Comparison of ENCODE assay signal across 15 cellular contexts in genomic region chr1:180028864-180029263, GRCh38.
A peak's percentile ranks its signal among the peaks of the same experiment; 100 is the strongest.
DNase-seq lines count a peak whose midpoint lies in the region; ATAC-seq, FAIRE-seq and TF ChIP-seq lines count a peak whose summit lies in the region.
"Had no signal": no experiment of that assay in that cellular context is flagged by ENCODE, and none has a peak within 500 bp of the region (broad histone marks: within the 10 kb centered on the region; RNA-seq: fewer than 3 reads in every experiment).

No MANE protein-coding gene starts in this region.

- RAD21 ChIA-PET in GM12878 (lab: Charles Lee; ENCODE audit: unreplicated experiment), result interaction anchor here (0.6 to 1.5 kb wide), 2 partner anchors 71 to 321 kb away, joined by 3 to 4 read pairs; no protein-coding TSS in a partner anchor

- FAIRE-seq in GM12878 (lab: Jason Lieb, UNC), result no peak
- FAIRE-seq: HepG2 had no signal

- H3K9me3 Mint-ChIP-seq in CD8-positive, alpha-beta memory T cell, result no peaks in the 10 kb centered on the region
- H3K9me3 Mint-ChIP-seq in HFFc6 (no peaks in the 10 kb centered on the region), neural progenitor cell (no peaks in the 10 kb centered on the region)
- H3K9me3 Mint-ChIP-seq in activated T-helper 2 cell treated with anti-CD3 and anti-CD28 coated beads, Interferon-gamma antibody, Interleukin-2, Interleukin-4, amounts not matched to agents 10 μg/mL and 5 μg/mL and 100 μg/mL, durations not matched to agents 14 hours and 24 hours and 36 hours, result no peaks in the 10 kb centered on the region
- H3K9me3 Mint-ChIP-seq: brain had no signal

- TF ChIP-seq EP300 in GM12878 (IDR thresholded peaks at IDR 0.05; ENCODE audit: borderline replicate concordance in 1 of 2, control insufficient read depth in 1 of 2, low read depth in 2 of 2, low read length in 2 of 2), result no peak

- no peaks in the 10 kb centered on the region for H3K9me3 ChIP-seq in CD8-positive, alpha-beta memory T cell (ENCODE audit: low read length)
- H3K9me3 ChIP-seq in GM12878 (replicated peaks; ENCODE audit: control insufficient read depth, insufficient read depth, low read length) (no peaks in the 10 kb centered on the region), neural progenitor cell (ENCODE audit: low read depth) (no peaks in the 10 kb centered on the region)

- CTCF ChIA-PET in CD8-positive, alpha-beta memory T cell (lab: Charles Lee), result no interaction called here
- CTCF ChIA-PET in GM12878 (lab: Yijun Ruan, JAX), result interaction anchor here (1.4 kb wide), 1 partner anchor 161 kb away, joined by 6 read pairs; no protein-coding TSS in a partner anchor

- TF ChIP-seq CTCF in HFFc6 (IDR thresholded peaks at IDR 0.05) (peak; percentile 27; the same call in 1 of the 2 replicates), GM12878 (IDR thresholded peaks at IDR 0.05 in 2 of 3, conservative IDR thresholded peaks at IDR 0.05 in 1 of 3; ENCODE audit: control insufficient read depth in 2 of 3, extremely low read depth in 1 of 3, insufficient read depth in 1 of 3, low read depth in 3 of 3, low read length in 3 of 3) (peak; percentile 11 to 40 (median 26); a peak in 4 of 6 replicates), neural progenitor cell (IDR thresholded peaks at IDR 0.05) (peak; percentile 3)

- H3K4me3 Mint-ChIP-seq in CD8-positive, alpha-beta memory T cell, result no peak overlapping the region
- H3K4me3 Mint-ChIP-seq in HFFc6, result no peak overlapping the region
- no peak overlapping the region for H3K4me3 Mint-ChIP-seq in neural progenitor cell
- no peak overlapping the region for H3K4me3 Mint-ChIP-seq in activated T-helper 2 cell treated with anti-CD3 and anti-CD28 coated beads, Interferon-gamma antibody, Interleukin-2, Interleukin-4, amounts not matched to agents 10 μg/mL and 5 μg/mL and 100 μg/mL, durations not matched to agents 14 hours and 24 hours and 36 hours (ENCODE audit: low read depth)
- H3K4me3 Mint-ChIP-seq: brain had no signal

- TF ChIP-seq POLR2A in GM12878 (IDR thresholded peaks at IDR 0.05; ENCODE audit: low read depth, low read length), result no peak

- DNase-seq in CD8-positive, alpha-beta memory T cell, result no peak
- no peak for DNase-seq in HFFc6
- DNase-seq in GM12878 (ENCODE audit: low read depth, low spot score), result no peak
- DNase-seq in neural progenitor cell (ENCODE audit: low spot score), result no peak
- DNase-seq in activated T-helper 2 cell treated with anti-CD3 and anti-CD28 coated beads, Interferon-gamma antibody, Interleukin-2, Interleukin-4, amounts not matched to agents 10 μg/mL and 5 μg/mL and 100 μg/mL, durations not matched to agents 14 hours and 24 hours and 36 hours (ENCODE audit: low spot score), result no peak
- DNase-seq: activated CD4-positive, alpha-beta T cell treated with anti-CD3 and anti-CD28 coated beads for 4 hours; activated naive CD4-positive, alpha-beta T cell treated with anti-CD3 and anti-CD28 coated beads, Interleukin-2, amount 50 U/mL, for 16 hours; C1 segment of cervical spinal cord; foreskin melanocyte; NCI-H1092; NK-92 treated with Interleukin-12 subunit alpha and Interleukin-12 subunit beta, amount 100 ng/mL, for 24 hours had no signal

- H3K27me3 Mint-ChIP-seq in CD8-positive, alpha-beta memory T cell, result no peaks in the 10 kb centered on the region
- no peaks in the 10 kb centered on the region for H3K27me3 Mint-ChIP-seq in HFFc6 (ENCODE audit: insufficient read depth)
- H3K27me3 Mint-ChIP-seq in neural progenitor cell (ENCODE audit: insufficient read depth, low read depth), result no peaks in the 10 kb centered on the region
- no peaks in the 10 kb centered on the region for H3K27me3 Mint-ChIP-seq in activated T-helper 2 cell treated with anti-CD3 and anti-CD28 coated beads, Interferon-gamma antibody, Interleukin-2, Interleukin-4, amounts not matched to agents 10 μg/mL and 5 μg/mL and 100 μg/mL, durations not matched to agents 14 hours and 24 hours and 36 hours (ENCODE audit: low read depth)

- H3K4me2 ChIP-seq in GM12878 (ENCODE audit: control insufficient read depth, insufficient read depth), result no peak overlapping the region
- no peak overlapping the region for H3K4me2 ChIP-seq in neural progenitor cell

- H3K27ac ChIP-seq in CD8-positive, alpha-beta memory T cell (ENCODE audit: low read depth, low read length), result no peak overlapping the region
- H3K27ac ChIP-seq in GM12878 (ENCODE audit: control insufficient read depth, insufficient read depth), result no peak overlapping the region
- H3K27ac ChIP-seq in neural progenitor cell, result no peak overlapping the region

- H3K36me3 ChIP-seq in CD8-positive, alpha-beta memory T cell (ENCODE audit: insufficient read depth, low read length), result peaks cover 22% of the 10 kb centered on the region
- peaks cover 0 to 8% of the 10 kb centered on the region in 2 experiments; a peak in 3 of 4 replicates for H3K36me3 ChIP-seq in GM12878 (ENCODE audit: control insufficient read depth in 2 of 2, insufficient read depth in 2 of 2, low read length in 1 of 2)
- peaks cover 6% of the 10 kb centered on the region for H3K36me3 ChIP-seq in neural progenitor cell

- H3K9ac ChIP-seq in GM12878 (ENCODE audit: control insufficient read depth, insufficient read depth, low read length) (no peak overlapping the region), neural progenitor cell (no peak overlapping the region)

- POLR2A ChIA-PET in CD8-positive, alpha-beta memory T cell (lab: Charles Lee), result no interaction called here
- POLR2A ChIA-PET in GM12878 (lab: Charles Lee), result no interaction called here

- no peak overlapping the region for H3K4me3 ChIP-seq in CD8-positive, alpha-beta memory T cell (ENCODE audit: low read length)
- H3K4me3 ChIP-seq in GM12878, result no peak overlapping the region
- no peak overlapping the region for H3K4me3 ChIP-seq in neural progenitor cell

- 94% methylated on average over 1 of the region's 1 CpG for WGBS in GM12878 (ENCODE audit: insufficient coverage, insufficient replicate concordance, low lambda C conversion rate, missing lambda C conversion rate)

- SMC1A ChIA-PET in GM12878 (lab: Charles Lee; ENCODE audit: uncharacterized antibody, unreplicated experiment), result interaction anchor here (1.0 to 1.9 kb wide), 6 partner anchors 11 to 161 kb away, joined by 3 to 5 read pairs (median 3); no protein-coding TSS in a partner anchor

- no peaks in the 10 kb centered on the region for H3K4me1 ChIP-seq in CD8-positive, alpha-beta memory T cell (ENCODE audit: insufficient read depth, low read length)
- H3K4me1 ChIP-seq in GM12878 (ENCODE audit: control insufficient read depth, insufficient read depth, low read length) (no peaks in the 10 kb centered on the region), neural progenitor cell (no peaks in the 10 kb centered on the region)

- in situ Hi-C loops in GM12878 (cut with MboI), result no loop called here

- H3K27me3 ChIP-seq in CD8-positive, alpha-beta memory T cell (ENCODE audit: insufficient read depth, low read length, poor library complexity, severe bottlenecking), result no peaks in the 10 kb centered on the region
- no peaks in the 10 kb centered on the region for H3K27me3 ChIP-seq in GM12878 (replicated peaks in 1 of 2; ENCODE audit: control insufficient read depth in 2 of 2, insufficient read depth in 2 of 2, low read length in 1 of 2)
- H3K27me3 ChIP-seq in neural progenitor cell, result no peaks in the 10 kb centered on the region

- BruUV-seq in GM12878 (replicated peaks; lab: Mats Ljungman, UMichigan), result no TSS peak

- H3F3A ChIP-seq in neural progenitor cell (ENCODE audit: low read depth), result no peaks in the 10 kb centered on the region

- no peaks in the 10 kb centered on the region for H3K79me2 ChIP-seq in GM12878 (ENCODE audit: control insufficient read depth, insufficient read depth, low read length)
- no peaks in the 10 kb centered on the region for H3K79me2 ChIP-seq in neural progenitor cell (ENCODE audit: low read depth)

- ATAC-seq in GM12878 (peak; percentile 27; the same call in 1 of the 3 replicates), GM18511 (IDR thresholded peaks at IDR 0.05; ENCODE audit: unreplicated experiment) (no peak), GM19467 (IDR thresholded peaks at IDR 0.05; ENCODE audit: unreplicated experiment) (no peak)
- ATAC-seq: HepG2 had no signal

- no peaks in the 10 kb centered on the region for H4K20me1 ChIP-seq in GM12878 (ENCODE audit: control insufficient read depth, insufficient read depth)
- no peaks in the 10 kb centered on the region for H4K20me1 ChIP-seq in neural progenitor cell (ENCODE audit: low read depth)

- H2AFZ ChIP-seq in GM12878 (ENCODE audit: control insufficient read depth, low read depth, low read length) (no peak overlapping the region), neural progenitor cell (replicated peaks) (no peak overlapping the region)

- H3K36me3 Mint-ChIP-seq in CD8-positive, alpha-beta memory T cell, result peaks cover 3 to 61% (median 14%) of the 10 kb centered on the region in 3 donors
- H3K36me3 Mint-ChIP-seq in HFFc6 (ENCODE audit: low read depth), result peaks cover 29% of the 10 kb centered on the region
- peaks cover 19% of the 10 kb centered on the region for H3K36me3 Mint-ChIP-seq in neural progenitor cell
- H3K36me3 Mint-ChIP-seq in activated T-helper 2 cell treated with anti-CD3 and anti-CD28 coated beads, Interferon-gamma antibody, Interleukin-2, Interleukin-4, amounts not matched to agents 10 μg/mL and 5 μg/mL and 100 μg/mL, durations not matched to agents 14 hours and 24 hours and 36 hours (ENCODE audit: low read depth), result peaks cover 44% of the 10 kb centered on the region

- H3K27ac Mint-ChIP-seq in CD8-positive, alpha-beta memory T cell, result peak overlapping the region in 5 of 8 donors; percentile 1 to 34 (median 8)
- no peak overlapping the region for H3K27ac Mint-ChIP-seq in HFFc6
- H3K27ac Mint-ChIP-seq in neural progenitor cell, result no peak overlapping the region
- no peak overlapping the region for H3K27ac Mint-ChIP-seq in activated T-helper 2 cell treated with anti-CD3 and anti-CD28 coated beads, Interferon-gamma antibody, Interleukin-2, Interleukin-4, amounts not matched to agents 10 μg/mL and 5 μg/mL and 100 μg/mL, durations not matched to agents 14 hours and 24 hours and 36 hours
- H3K27ac Mint-ChIP-seq: brain had no signal

- peaks cover 4 to 18% (median 6%) of the 10 kb centered on the region in 3 donors for H3K4me1 Mint-ChIP-seq in CD8-positive, alpha-beta memory T cell
- H3K4me1 Mint-ChIP-seq in HFFc6 (ENCODE audit: low read depth) (peaks cover 58% of the 10 kb centered on the region), neural progenitor cell (no peaks in the 10 kb centered on the region)
- peaks cover 3% of the 10 kb centered on the region for H3K4me1 Mint-ChIP-seq in activated T-helper 2 cell treated with anti-CD3 and anti-CD28 coated beads, Interferon-gamma antibody, Interleukin-2, Interleukin-4, amounts not matched to agents 10 μg/mL and 5 μg/mL and 100 μg/mL, durations not matched to agents 14 hours and 24 hours and 36 hours (ENCODE audit: low read depth)

- peak; percentile 50 for TF ChIP-seq RAD21 in GM12878 (IDR thresholded peaks at IDR 0.05; ENCODE audit: insufficient read depth, low read depth, low read length)

- intact Hi-C loops in GM12878 (cut with micrococcal nuclease; ENCODE audit: unreplicated experiment), result no loop called here
- intact Hi-C loops in activated T-helper 2 cell treated with anti-CD3 and anti-CD28 coated beads, Interferon-gamma antibody, Interleukin-2, Interleukin-4, amounts not matched to agents 10 μg/mL and 5 μg/mL and 100 μg/mL, durations not matched to agents 14 hours and 24 hours and 36 hours (cut with micrococcal nuclease), result no loop called here

TF ChIP-seq in GM12878, 131 proteins besides CTCF, POLR2A, EP300 and RAD21 (continues in another document):
- peak; percentile 34; the same call in 1 of the 2 replicates for TF ChIP-seq SMC3 (IDR thresholded peaks at IDR 0.05; ENCODE audit: borderline replicate concordance, low read length)
- no peak for TF ChIP-seq NBN (IDR thresholded peaks at IDR 0.05)

Comparison
In these comparisons a context has a peak if more than half of its experiments do, and no peak if none do; other contexts are left out.
1. H3K27ac Mint-ChIP-seq: peak in CD8-positive, alpha-beta memory T cell (5 of 8); none in HFFc6 (single experiment), neural progenitor cell (single experiment) and activated T-helper 2 cell treated with anti-CD3 and anti-CD28 coated beads, Interferon-gamma antibody, Interleukin-2, Interleukin-4, amounts not matched to agents 10 μg/mL and 5 μg/mL and 100 μg/mL, durations not matched to agents 14 hours and 24 hours and 36 hours (single experiment).
2. Peak in every context shown above with its lines, with median percentiles within 50 percentile points of each other: CTCF ChIP-seq.